In the genomic region with DNA sequence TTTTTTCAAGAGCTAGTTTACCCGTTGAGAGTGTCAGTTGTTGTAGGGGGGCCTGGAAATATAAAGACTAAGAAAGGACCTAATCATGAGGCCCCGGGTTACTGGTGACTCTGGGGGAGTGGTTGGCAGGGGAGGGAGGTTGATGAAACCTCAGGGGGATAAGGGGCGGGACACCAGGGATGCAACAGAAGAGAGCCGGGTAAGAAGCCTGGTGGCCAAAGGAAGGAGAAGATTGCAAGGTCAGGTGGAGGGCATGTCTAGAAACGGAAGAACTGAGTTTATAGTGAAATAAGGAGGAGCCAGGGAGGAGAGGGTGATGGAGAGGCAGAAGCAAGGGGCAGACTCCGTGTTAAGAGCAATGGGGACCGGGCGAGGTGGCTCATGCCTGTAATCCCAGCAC, we compare ENCODE assay signal across 1 cellular context.
TF ChIP-seq lines count a peak whose summit lies in the region.

No MANE protein-coding gene starts in this region.

TF ChIP-seq in GM12878, 131 proteins besides CTCF, POLR2A, EP300 and RAD21:
- TF ChIP-seq, protein P1, sequence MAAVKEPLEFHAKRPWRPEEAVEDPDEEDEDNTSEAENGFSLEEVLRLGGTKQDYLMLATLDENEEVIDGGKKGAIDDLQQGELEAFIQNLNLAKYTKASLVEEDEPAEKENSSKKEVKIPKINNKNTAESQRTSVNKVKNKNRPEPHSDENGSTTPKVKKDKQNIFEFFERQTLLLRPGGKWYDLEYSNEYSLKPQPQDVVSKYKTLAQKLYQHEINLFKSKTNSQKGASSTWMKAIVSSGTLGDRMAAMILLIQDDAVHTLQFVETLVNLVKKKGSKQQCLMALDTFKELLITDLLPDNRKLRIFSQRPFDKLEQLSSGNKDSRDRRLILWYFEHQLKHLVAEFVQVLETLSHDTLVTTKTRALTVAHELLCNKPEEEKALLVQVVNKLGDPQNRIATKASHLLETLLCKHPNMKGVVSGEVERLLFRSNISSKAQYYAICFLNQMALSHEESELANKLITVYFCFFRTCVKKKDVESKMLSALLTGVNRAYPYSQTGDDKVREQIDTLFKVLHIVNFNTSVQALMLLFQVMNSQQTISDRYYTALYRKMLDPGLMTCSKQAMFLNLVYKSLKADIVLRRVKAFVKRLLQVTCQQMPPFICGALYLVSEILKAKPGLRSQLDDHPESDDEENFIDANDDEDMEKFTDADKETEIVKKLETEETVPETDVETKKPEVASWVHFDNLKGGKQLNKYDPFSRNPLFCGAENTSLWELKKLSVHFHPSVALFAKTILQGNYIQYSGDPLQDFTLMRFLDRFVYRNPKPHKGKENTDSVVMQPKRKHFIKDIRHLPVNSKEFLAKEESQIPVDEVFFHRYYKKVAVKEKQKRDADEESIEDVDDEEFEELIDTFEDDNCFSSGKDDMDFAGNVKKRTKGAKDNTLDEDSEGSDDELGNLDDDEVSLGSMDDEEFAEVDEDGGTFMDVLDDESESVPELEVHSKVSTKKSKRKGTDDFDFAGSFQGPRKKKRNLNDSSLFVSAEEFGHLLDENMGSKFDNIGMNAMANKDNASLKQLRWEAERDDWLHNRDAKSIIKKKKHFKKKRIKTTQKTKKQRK (IDR thresholded peaks at IDR 0.05; ENCODE audit: low read depth, low read length) = no peak
- TF ChIP-seq EZH2 (IDR thresholded peaks at IDR 0.05; ENCODE audit: borderline replicate concordance, control insufficient read depth, low read depth, low read length) (no peak), POLR2AphosphoS5 (IDR thresholded peaks at IDR 0.05; ENCODE audit: low read length) (no peak)
- TF ChIP-seq, protein P2, sequence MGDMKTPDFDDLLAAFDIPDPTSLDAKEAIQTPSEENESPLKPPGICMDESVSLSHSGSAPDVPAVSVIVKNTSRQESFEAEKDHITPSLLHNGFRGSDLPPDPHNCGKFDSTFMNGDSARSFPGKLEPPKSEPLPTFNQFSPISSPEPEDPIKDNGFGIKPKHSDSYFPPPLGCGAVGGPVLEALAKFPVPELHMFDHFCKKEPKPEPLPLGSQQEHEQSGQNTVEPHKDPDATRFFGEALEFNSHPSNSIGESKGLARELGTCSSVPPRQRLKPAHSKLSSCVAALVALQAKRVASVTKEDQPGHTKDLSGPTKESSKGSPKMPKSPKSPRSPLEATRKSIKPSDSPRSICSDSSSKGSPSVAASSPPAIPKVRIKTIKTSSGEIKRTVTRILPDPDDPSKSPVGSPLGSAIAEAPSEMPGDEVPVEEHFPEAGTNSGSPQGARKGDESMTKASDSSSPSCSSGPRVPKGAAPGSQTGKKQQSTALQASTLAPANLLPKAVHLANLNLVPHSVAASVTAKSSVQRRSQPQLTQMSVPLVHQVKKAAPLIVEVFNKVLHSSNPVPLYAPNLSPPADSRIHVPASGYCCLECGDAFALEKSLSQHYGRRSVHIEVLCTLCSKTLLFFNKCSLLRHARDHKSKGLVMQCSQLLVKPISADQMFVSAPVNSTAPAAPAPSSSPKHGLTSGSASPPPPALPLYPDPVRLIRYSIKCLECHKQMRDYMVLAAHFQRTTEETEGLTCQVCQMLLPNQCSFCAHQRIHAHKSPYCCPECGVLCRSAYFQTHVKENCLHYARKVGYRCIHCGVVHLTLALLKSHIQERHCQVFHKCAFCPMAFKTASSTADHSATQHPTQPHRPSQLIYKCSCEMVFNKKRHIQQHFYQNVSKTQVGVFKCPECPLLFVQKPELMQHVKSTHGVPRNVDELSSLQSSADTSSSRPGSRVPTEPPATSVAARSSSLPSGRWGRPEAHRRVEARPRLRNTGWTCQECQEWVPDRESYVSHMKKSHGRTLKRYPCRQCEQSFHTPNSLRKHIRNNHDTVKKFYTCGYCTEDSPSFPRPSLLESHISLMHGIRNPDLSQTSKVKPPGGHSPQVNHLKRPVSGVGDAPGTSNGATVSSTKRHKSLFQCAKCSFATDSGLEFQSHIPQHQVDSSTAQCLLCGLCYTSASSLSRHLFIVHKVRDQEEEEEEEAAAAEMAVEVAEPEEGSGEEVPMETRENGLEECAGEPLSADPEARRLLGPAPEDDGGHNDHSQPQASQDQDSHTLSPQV (IDR thresholded peaks at IDR 0.05) = no peak
TF ChIP-seq in GM12878: peak in this region for 0.
